Comparison of ENCODE assay signal across 14 cellular contexts in the genomic region with DNA sequence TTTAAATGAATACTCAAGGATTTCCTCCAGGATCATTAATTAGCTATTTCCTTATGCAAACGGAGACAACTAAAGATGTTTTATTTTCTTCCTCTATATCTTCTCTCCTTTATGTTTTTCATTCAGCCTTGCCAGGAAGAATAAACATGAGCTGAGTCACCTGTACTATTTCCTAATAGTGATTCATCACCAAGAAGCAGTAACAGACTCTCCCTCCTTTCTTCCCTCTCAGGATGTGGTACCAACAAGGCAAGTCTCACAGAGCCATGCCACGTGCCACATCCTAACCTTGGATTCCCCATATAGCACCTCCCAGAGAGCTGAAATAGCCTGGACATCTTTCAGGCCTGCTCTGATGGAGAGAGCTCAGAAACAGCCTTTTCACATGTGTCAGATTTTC.
DNase-seq lines count a peak whose midpoint lies in the region; ATAC-seq, FAIRE-seq and TF ChIP-seq lines count a peak whose summit lies in the region.
"Had no signal": no experiment of that assay in that cellular context is flagged by ENCODE, and none has a peak within 500 bp of the region (broad histone marks: within the 10 kb centered on the region; RNA-seq: fewer than 3 reads in every experiment).

No MANE protein-coding gene starts in this region.

- DNase-seq in H54 (ENCODE audit: insufficient read length, low spot score) (peak; percentile 26), RWPE2 (ENCODE audit: low spot score) (no peak), kidney tubule cell (ENCODE audit: low spot score) (peak; percentile 75), DMS153 (lab: John Stamatoyannopoulos, UW) (no peak), HT-29 (ENCODE audit: low spot score) (no peak), HEK293T (ENCODE audit: extremely low spot score) (no peak)
- no peak for DNase-seq in stimulated activated naive CD4-positive, alpha-beta T cell (lab: John Stamatoyannopoulos, UW)
- DNase-seq: activated naive CD4-positive, alpha-beta T cell treated with anti-CD3 and anti-CD28 coated beads, Interleukin-2, amount 10 ng/mL, durations not matched to agents 7 days and 5 days; effector CD4-positive, alpha-beta T cell; NCI-H1048; NCI-H526 treated with DMSO at 0.1 percent for 48 hours; small intestine; thyroid gland had no signal

- H3K36me3 ChIP-seq in RWPE2 (ENCODE audit: low read depth): no peaks in the 10 kb centered on the region
- H3K36me3 ChIP-seq: thyroid gland had no signal

- CTCF ChIA-PET in HEK293T (lab: Yijun Ruan, JAX): no interaction called here

- no peak overlapping the region for H3K4me3 ChIP-seq in RWPE2 (ENCODE audit: severe bottlenecking)
- H3K4me3 ChIP-seq: thyroid gland had no signal

- FAIRE-seq in H54 (lab: Jason Lieb, UNC): peak; percentile 93
- FAIRE-seq: small intestine had no signal

- POLR2A ChIA-PET in HEK293T (lab: Yijun Ruan, JAX): no interaction called here

- TF ChIP-seq CTCF in RWPE2 (IDR thresholded peaks at IDR 0.05; ENCODE audit: poor library complexity, severe bottlenecking): no peak

- no peak overlapping the region for H3K27ac ChIP-seq in RWPE2 (ENCODE audit: poor library complexity, severe bottlenecking)
- H3K27ac ChIP-seq: thyroid gland had no signal

- TF ChIP-seq POLR2A in H54 (IDR thresholded peaks at IDR 0.05; ENCODE audit: low read depth, low read length): no peak

- no peaks in the 10 kb centered on the region for H3K27me3 ChIP-seq in RWPE2 (ENCODE audit: insufficient read depth, poor library complexity, severe bottlenecking)
- H3K27me3 ChIP-seq: thyroid gland had no signal

- ATAC-seq in RWPE2 (ENCODE audit: low read depth): peak; percentile 84
- peak; percentile 96 for ATAC-seq in esophagus mucosa

- H3K9me3 ChIP-seq in RWPE2 (ENCODE audit: severe bottlenecking): no peaks in the 10 kb centered on the region
- H3K9me3 ChIP-seq: thyroid gland had no signal

- H3K4me1 ChIP-seq in RWPE2 (ENCODE audit: insufficient read depth, poor library complexity, severe bottlenecking): no peaks in the 10 kb centered on the region
- H3K4me1 ChIP-seq: thyroid gland had no signal

TF ChIP-seq in HEK293T, 16 proteins besides CTCF, POLR2A, EP300 and RAD21:
- TF ChIP-seq FOXK2 (IDR thresholded peaks at IDR 0.05): no peak
- TF ChIP-seq L3MBTL2 (conservative IDR thresholded peaks at IDR 0.05): no peak
- TF ChIP-seq, protein P1, sequence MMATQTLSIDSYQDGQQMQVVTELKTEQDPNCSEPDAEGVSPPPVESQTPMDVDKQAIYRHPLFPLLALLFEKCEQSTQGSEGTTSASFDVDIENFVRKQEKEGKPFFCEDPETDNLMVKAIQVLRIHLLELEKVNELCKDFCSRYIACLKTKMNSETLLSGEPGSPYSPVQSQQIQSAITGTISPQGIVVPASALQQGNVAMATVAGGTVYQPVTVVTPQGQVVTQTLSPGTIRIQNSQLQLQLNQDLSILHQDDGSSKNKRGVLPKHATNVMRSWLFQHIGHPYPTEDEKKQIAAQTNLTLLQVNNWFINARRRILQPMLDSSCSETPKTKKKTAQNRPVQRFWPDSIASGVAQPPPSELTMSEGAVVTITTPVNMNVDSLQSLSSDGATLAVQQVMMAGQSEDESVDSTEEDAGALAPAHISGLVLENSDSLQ (IDR thresholded peaks at IDR 0.05): no peak
- TF ChIP-seq ELF4 (IDR thresholded peaks at IDR 0.05): no peak
- TF ChIP-seq SUZ12 (IDR thresholded peaks at IDR 0.05): no peak
- TF ChIP-seq CTBP1 (IDR thresholded peaks at IDR 0.05; ENCODE audit: borderline replicate concordance): no peak
- TF ChIP-seq BHLHE40 (IDR thresholded peaks at IDR 0.05; ENCODE audit: borderline replicate concordance): no peak
- TF ChIP-seq NFRKB (IDR thresholded peaks at IDR 0.05): no peak
- TF ChIP-seq FOXM1 (IDR thresholded peaks at IDR 0.05; ENCODE audit: borderline replicate concordance): no peak
- TF ChIP-seq HDGF (IDR thresholded peaks at IDR 0.05; ENCODE audit: borderline replicate concordance): no peak
- TF ChIP-seq SP1 (IDR thresholded peaks at IDR 0.05): no peak

Comparison
In these comparisons a context has a peak if more than half of its experiments do, and no peak if none do; other contexts are left out.
1. DNase-seq: peak in H54 (single experiment) and kidney tubule cell (single experiment); none in RWPE2 (single experiment), DMS153 (single experiment), HT-29 (single experiment), stimulated activated naive CD4-positive, alpha-beta T cell (0 of 6) and HEK293T (single experiment).